Comparison of ENCODE assay signal across 9 cellular contexts in the genomic region with DNA sequence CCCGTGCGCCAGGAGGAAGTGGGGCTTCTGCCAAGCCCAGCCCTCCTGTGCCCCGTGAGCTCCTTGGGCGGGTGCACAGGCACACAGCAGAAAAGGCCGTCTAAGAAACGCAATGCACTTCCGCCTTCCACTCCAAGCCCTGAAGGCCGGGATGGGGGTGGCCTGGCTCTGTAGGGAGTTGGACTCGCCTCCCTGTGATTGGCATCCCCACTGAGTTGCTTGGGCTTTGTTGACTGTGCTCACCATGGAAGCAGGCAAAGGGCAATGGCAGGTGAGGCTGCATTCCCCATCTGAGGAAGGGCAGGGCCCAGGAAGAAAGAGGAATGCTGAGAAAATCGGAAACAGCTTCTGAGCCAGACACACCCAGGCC.
DNase-seq lines count a peak whose midpoint lies in the region; ATAC-seq and TF ChIP-seq lines count a peak whose summit lies in the region.
"Had no signal": no experiment of that assay in that cellular context is flagged by ENCODE, and none has a peak within 500 bp of the region (broad histone marks: within the 10 kb centered on the region; RNA-seq: fewer than 3 reads in every experiment).

No MANE protein-coding gene starts in this region.

- H3K4me1 Mint-ChIP-seq in effector memory CD8-positive, alpha-beta T cell (ENCODE audit: low read depth in 2 of 2), result peaks cover 8 to 11% of the 10 kb centered on the region in 2 donors
- peaks cover 16% of the 10 kb centered on the region for H3K4me1 Mint-ChIP-seq in progenitor cell of endocrine pancreas (ENCODE audit: low read depth)

- DNase-seq in NCI-H2196 (lab: John Stamatoyannopoulos, UW; ENCODE audit: unreplicated experiment) (peak; percentile 96), progenitor cell of endocrine pancreas (ENCODE audit: low spot score, unreplicated experiment) (no peak), hepatic stellate cell (ENCODE audit: low spot score) (no peak), activated T-cell treated with anti-CD3 and anti-CD28 coated beads for 4 hours (no peak), OCI-M1 (lab: John Stamatoyannopoulos, UW) (no peak)
- DNase-seq in effector memory CD8-positive, alpha-beta T cell, result no peak
- DNase-seq: stimulated activated CD4-positive, alpha-beta T cell treated with anti-CD3 and anti-CD28 coated beads, Interleukin-2, amount 100 ng/mL, for 24 hours had no signal

- no peak for ATAC-seq in effector memory CD8-positive, alpha-beta T cell (replicated peaks)
- ATAC-seq in HG02938 (IDR thresholded peaks at IDR 0.05; ENCODE audit: unreplicated experiment), result no peak

- H3K9me3 Mint-ChIP-seq in effector memory CD8-positive, alpha-beta T cell, result no peaks in the 10 kb centered on the region
- no peaks in the 10 kb centered on the region for H3K9me3 Mint-ChIP-seq in progenitor cell of endocrine pancreas (ENCODE audit: low read depth)

- no peaks in the 10 kb centered on the region for H3K36me3 ChIP-seq in HEK293 (ENCODE audit: control insufficient read depth in 2 of 2, insufficient read depth in 1 of 2, low read length in 2 of 2)

- CTCF ChIA-PET in HEK293 (lab: Yijun Ruan, JAX), result no interaction called here

- no peak overlapping the region for H3K27ac ChIP-seq in HEK293 (ENCODE audit: extremely low read depth, low read depth, low read length)

- POLR2A ChIA-PET in HEK293 (lab: Yijun Ruan, JAX), result no interaction called here

- no peaks in the 10 kb centered on the region for H3K4me1 ChIP-seq in HEK293 (ENCODE audit: control insufficient read depth, insufficient read depth, low read length)

- peaks cover 0 to 30% of the 10 kb centered on the region in 2 donors for H3K27me3 Mint-ChIP-seq in effector memory CD8-positive, alpha-beta T cell
- H3K27me3 Mint-ChIP-seq in progenitor cell of endocrine pancreas, result no peaks in the 10 kb centered on the region

- H3K4me3 ChIP-seq in HEK293 (ENCODE audit: low read depth, low read length), result no peak overlapping the region

- TF ChIP-seq CTCF in HEK293 (tag by site-specific recombination; IDR thresholded peaks at IDR 0.05) (no peak), progenitor cell of endocrine pancreas (IDR thresholded peaks at IDR 0.05; ENCODE audit: unreplicated experiment) (no peak)

- peak overlapping the region; percentile 74 to 90 for H3K27ac Mint-ChIP-seq in effector memory CD8-positive, alpha-beta T cell
- H3K27ac Mint-ChIP-seq in progenitor cell of endocrine pancreas, result peak overlapping the region; percentile 87

- peak overlapping the region; percentile 72 to 84 for H3K4me3 Mint-ChIP-seq in effector memory CD8-positive, alpha-beta T cell
- no peak overlapping the region for H3K4me3 Mint-ChIP-seq in progenitor cell of endocrine pancreas (ENCODE audit: low read depth)

- no peaks in the 10 kb centered on the region for H3K36me3 Mint-ChIP-seq in effector memory CD8-positive, alpha-beta T cell (ENCODE audit: insufficient read depth)
- no peaks in the 10 kb centered on the region for H3K36me3 Mint-ChIP-seq in progenitor cell of endocrine pancreas (ENCODE audit: insufficient read depth)

- no peaks in the 10 kb centered on the region for H3K9me3 ChIP-seq in HEK293 (ENCODE audit: control insufficient read depth, insufficient read depth, low read depth, low read length)

TF ChIP-seq in HEK293, 187 proteins besides CTCF, POLR2A, EP300 and RAD21:
- TF ChIP-seq ZNF837 (tag by site-specific recombination; IDR thresholded peaks at IDR 0.05) (no peak), ZIC2 (tag by site-specific recombination; IDR thresholded peaks at IDR 0.05) (peak; percentile 41; the same call in 1 of the 2 replicates), ZNF521 (tag by site-specific recombination; IDR thresholded peaks at IDR 0.05) (no peak), ZNF549 (tag by site-specific recombination; IDR thresholded peaks at IDR 0.05) (no peak)
TF ChIP-seq in HEK293: peak in this region for 1.
